Comparison of ENCODE assay signal across 8 cellular contexts in the genomic region with DNA sequence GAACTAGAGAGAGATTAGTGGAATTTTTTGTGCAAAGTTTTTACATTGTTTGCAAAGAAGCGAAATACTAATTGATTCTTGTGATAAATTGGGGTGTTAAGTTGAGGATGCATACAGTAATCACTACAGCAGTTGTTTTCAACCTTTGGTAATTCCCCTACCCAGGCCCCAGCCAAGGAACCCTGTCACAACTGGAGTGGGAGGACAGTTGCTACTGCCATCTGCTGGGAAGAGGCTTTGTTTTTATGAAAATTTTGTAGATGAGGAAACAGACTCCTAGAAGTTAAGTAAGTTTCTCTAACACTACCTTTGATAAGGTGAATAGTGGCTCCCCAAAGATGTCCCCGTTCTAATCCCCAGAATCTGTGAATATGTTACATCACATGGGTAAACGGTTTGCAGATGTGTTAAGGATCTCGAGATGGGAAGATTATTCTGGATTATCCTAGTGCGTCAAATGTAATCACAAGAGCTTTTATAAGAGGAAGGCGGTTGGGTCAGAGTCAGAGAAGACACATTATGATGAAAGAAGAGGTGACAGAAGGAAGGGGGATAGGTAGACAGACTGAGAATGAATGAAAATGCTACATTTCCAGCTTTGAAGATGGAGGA. TPM values are rescaled to one million over a fixed set of nuclear protein-coding genes. Genes with fewer than 3 reads are reported as not detected.
DNase-seq lines count a peak whose midpoint lies in the region; ATAC-seq and TF ChIP-seq lines count a peak whose summit lies in the region.

No MANE protein-coding gene starts in this region.

- no peaks in the 10 kb centered on the region for H3K27me3 ChIP-seq in adrenal gland

- peak; percentile 1 for DNase-seq in activated T-cell treated with anti-CD3 and anti-CD28 coated beads for 48 hours (ENCODE audit: low read depth)
- DNase-seq in activated T-cell treated with anti-CD3 and anti-CD28 coated beads for 4 hours, result no peak
- peak; percentile 37 for DNase-seq in NB4 (ENCODE audit: low read depth)
- DNase-seq in adrenal gland, result peak; percentile 19 to 53 (median 28)
- peak; percentile 32 for DNase-seq in medulla oblongata (ENCODE audit: extremely low spot score)

- no peaks in the 10 kb centered on the region for H3K4me1 ChIP-seq in adrenal gland (replicated peaks in 1 of 2)

- no peaks in the 10 kb centered on the region for H3K36me3 ChIP-seq in adrenal gland (replicated peaks in 1 of 2)

- TF ChIP-seq POLR2A in NB4 (IDR thresholded peaks at IDR 0.05; ENCODE audit: extremely low read depth, insufficient read length) (no peak), adrenal gland (IDR thresholded peaks at IDR 0.05) (no peak)

- TF ChIP-seq CTCF in NB4 (IDR thresholded peaks at IDR 0.05; ENCODE audit: low read depth, low read length) (peak; percentile 28), adrenal gland (IDR thresholded peaks at IDR 0.05) (peak; percentile 30 to 51 (median 47))

- intact Hi-C loops in adrenal gland (cut with DNase I), result no loop called here

- WGBS in adrenal gland, 4 donors, result 74 to 81% (median 77%) methylated on average over 6 of the region's 6 CpGs

- H3K4me3 ChIP-seq in NB4 (ENCODE audit: low read depth, low read length) (no peak overlapping the region), adrenal gland (no peak overlapping the region)

- peak; percentile 73 for ATAC-seq in GM21529 (IDR thresholded peaks at IDR 0.05; ENCODE audit: unreplicated experiment)
- no peak for ATAC-seq in HG03280 (IDR thresholded peaks at IDR 0.05; ENCODE audit: unreplicated experiment)
- ATAC-seq in HG03045 (IDR thresholded peaks at IDR 0.05; ENCODE audit: unreplicated experiment), result no peak

- no peak overlapping the region for H3K27ac ChIP-seq in adrenal gland

- no peaks in the 10 kb centered on the region for H3K9me3 ChIP-seq in adrenal gland (replicated peaks in 1 of 3)

RNA-seq across cellular contexts. Expression of gene PPP1R2B, which starts 34.0 kb away (rescaled TPM):
- under 1 TPM in 1 of 8 donors, not detected in 7; 0.14 TPM for total RNA-seq in adrenal gland
- under 1 TPM in 1 of 3 donors, not detected in 2; 0.15 TPM for polyA plus RNA-seq in adrenal gland
